Comparison of ENCODE assay signal across 20 cellular contexts in the genomic region with DNA sequence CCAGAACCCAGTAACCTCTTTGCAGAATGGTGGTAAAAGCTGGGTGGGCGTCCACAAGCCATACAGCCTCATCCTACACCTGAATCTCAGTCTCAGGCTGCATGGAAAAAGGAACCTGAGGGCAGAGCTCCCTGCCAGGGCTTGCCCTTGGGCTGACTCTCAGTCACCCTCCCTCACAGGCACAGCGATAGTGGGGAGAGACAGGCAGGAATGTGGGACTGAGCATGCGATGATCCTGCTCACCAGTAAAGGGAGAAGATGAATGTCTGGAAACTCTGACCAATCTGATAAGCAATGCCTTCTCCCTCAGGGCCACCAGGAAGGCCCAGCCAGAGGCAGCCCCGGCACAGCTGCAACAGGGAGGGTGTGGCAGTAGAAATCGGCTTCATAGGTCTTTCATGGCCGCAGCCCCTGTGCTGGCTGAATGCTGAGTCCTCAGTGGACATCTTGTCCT.
A peak's percentile ranks its signal among the peaks of the same experiment; 100 is the strongest.
DNase-seq lines count a peak whose midpoint lies in the region; ATAC-seq and TF ChIP-seq lines count a peak whose summit lies in the region.
"Had no signal": no experiment of that assay in that cellular context is flagged by ENCODE, and none has a peak within 500 bp of the region (broad histone marks: within the 10 kb centered on the region; RNA-seq: fewer than 3 reads in every experiment).

No MANE protein-coding gene starts in this region.

- ATAC-seq in mucosa of descending colon (peak; percentile 92), GM21447 (IDR thresholded peaks at IDR 0.05; ENCODE audit: unreplicated experiment) (no peak), HG02642 (IDR thresholded peaks at IDR 0.05; ENCODE audit: poor library complexity, unreplicated experiment) (no peak)
- ATAC-seq: activated CD8-positive, alpha-beta memory T cell treated with anti-CD3 and anti-CD28 coated beads, Interleukin-2, amount 10 ng/mL, durations not matched to agents 7 days and 5 days; activated naive CD4-positive, alpha-beta T cell treated with anti-CD3 and anti-CD28 coated beads, Interleukin-2, amount 50 U/mL, for 72 hours; psoas muscle; stimulated activated memory B cell treated with anti-CD40 and anti-IgM and Interleukin-4, amounts not matched to agents 10 μg/mL and 1 μg/mL and 100 μg/mL, for 72 hours had no signal

- no peaks in the 10 kb centered on the region for H3K36me3 ChIP-seq in mucosa of descending colon (ENCODE audit: low read depth)
- H3K36me3 ChIP-seq: BLaER1, HAP-1 had no signal

- peak; percentile 21 for DNase-seq in AG08396 (ENCODE audit: low spot score)
- DNase-seq in HuH-7 (ENCODE audit: low spot score) = peak; percentile 59
- peak; percentile 58 for DNase-seq in amniotic epithelial cell (ENCODE audit: low read depth)
- peak; percentile 81 to 87 (median 84) for DNase-seq in mucosa of descending colon
- no peak for DNase-seq in 8988T
- DNase-seq in COLO668 (lab: John Stamatoyannopoulos, UW; ENCODE audit: unreplicated experiment) = no peak
- DNase-seq: activated CD8-positive, alpha-beta memory T cell treated with anti-CD3 and anti-CD28 coated beads, Interleukin-2, amount 10 ng/mL, durations not matched to agents 7 days and 5 days; midbrain; NCI-H1105; NCI-H446; RPMI8226; stimulated activated CD4-positive, alpha-beta T cell treated with anti-CD3 and anti-CD28 coated beads, Interleukin-4, amount 100 ng/mL, for 1 hour had no signal

- H3K4me1 ChIP-seq in mucosa of descending colon (ENCODE audit: low read depth) = peaks cover 10% of the 10 kb centered on the region
- H3K4me1 ChIP-seq: BLaER1, psoas muscle had no signal

- intact Hi-C loops in mucosa of descending colon (cut with DNase I, micrococcal nuclease) = no loop called here

- no peaks in the 10 kb centered on the region for H3K9me3 ChIP-seq in mucosa of descending colon
- H3K9me3 ChIP-seq: psoas muscle had no signal

- no peak overlapping the region for H3K4me3 ChIP-seq in mucosa of descending colon
- H3K4me3 ChIP-seq: BLaER1, coronary artery, HAP-1, psoas muscle had no signal

- no peak for TF ChIP-seq CTCF in mucosa of descending colon (IDR thresholded peaks at IDR 0.05)

Comparison
In these comparisons a context has a peak if more than half of its experiments do, and no peak if none do; other contexts are left out.
1. DNase-seq: peak in AG08396 (single experiment), HuH-7 (single experiment), amniotic epithelial cell (single experiment) and mucosa of descending colon (3 of 3); none in 8988T (single experiment) and COLO668 (single experiment).